In the genomic region with DNA sequence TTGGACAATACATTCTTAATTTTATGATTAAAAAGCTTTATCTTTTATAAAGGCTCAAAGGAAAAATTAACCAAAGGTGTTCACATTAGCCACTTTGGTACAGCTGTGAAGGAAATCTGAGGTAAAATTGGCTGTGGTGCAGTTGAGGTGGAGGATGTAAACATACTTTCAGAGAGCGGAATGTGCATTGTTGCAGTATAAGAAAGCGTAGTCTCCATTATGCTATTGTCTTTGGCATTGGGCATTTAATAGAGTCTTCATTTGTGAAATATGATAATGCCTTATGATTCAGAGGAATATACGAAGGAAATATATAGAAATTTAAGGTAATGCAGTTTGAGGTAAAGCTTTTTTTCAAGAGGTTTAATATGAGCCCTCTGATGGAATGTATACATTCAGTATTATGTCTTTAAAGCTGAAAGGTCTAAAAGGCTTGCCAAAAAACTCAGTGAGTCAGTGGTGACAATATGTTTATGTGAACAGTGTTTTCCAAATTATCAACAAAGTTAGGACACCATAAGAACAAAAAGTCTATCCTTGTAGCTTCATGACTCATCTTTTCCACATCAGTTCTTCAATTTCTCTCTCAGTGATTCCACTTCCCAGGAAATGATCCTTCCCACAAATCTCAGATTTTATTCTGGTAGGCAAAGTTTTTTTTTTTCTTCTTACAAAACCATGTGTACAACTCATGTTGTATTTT, we compare ENCODE assay signal across 12 cellular contexts. TPM values are rescaled to one million over a fixed set of nuclear protein-coding genes. Genes with fewer than 3 reads are reported as not detected.
DNase-seq lines count a peak whose midpoint lies in the region; ATAC-seq and TF ChIP-seq lines count a peak whose summit lies in the region.
"Had no signal": no experiment of that assay in that cellular context is flagged by ENCODE, and none has a peak within 500 bp of the region (broad histone marks: within the 10 kb centered on the region; RNA-seq: fewer than 3 reads in every experiment).

No MANE protein-coding gene starts in this region.

- H3K36me3 ChIP-seq in esophagus squamous epithelium (peaks cover 0 to 37% (median 0%) of the 10 kb centered on the region in 3 donors), ascending aorta (peaks cover 12 to 27% of the 10 kb centered on the region in 2 donors)
- H3K36me3 ChIP-seq in CD4-positive, alpha-beta memory T cell (ENCODE audit: insufficient read depth, low read length): no peaks in the 10 kb centered on the region

- H3K27me3 Mint-ChIP-seq in CD4-positive, alpha-beta memory T cell: no peaks in the 10 kb centered on the region

- H3K36me3 Mint-ChIP-seq in CD4-positive, alpha-beta memory T cell: peaks cover 25 to 32% of the 10 kb centered on the region in 2 donors

- H3K4me3 Mint-ChIP-seq in CD4-positive, alpha-beta memory T cell: no peak overlapping the region
- H3K4me3 Mint-ChIP-seq: neural progenitor cell had no signal

- TF ChIP-seq CTCF in esophagus squamous epithelium (IDR thresholded peaks at IDR 0.05): no peak
- no peak for TF ChIP-seq CTCF in retinal pigment epithelial cell (conservative IDR thresholded peaks at IDR 0.05; ENCODE audit: low read depth, low read length)
- TF ChIP-seq CTCF in ascending aorta (IDR thresholded peaks at IDR 0.05): no peak

- H3K27ac Mint-ChIP-seq in CD4-positive, alpha-beta memory T cell: no peak overlapping the region
- H3K27ac Mint-ChIP-seq: neural progenitor cell had no signal

- H3K9me3 Mint-ChIP-seq in CD4-positive, alpha-beta memory T cell: no peaks in the 10 kb centered on the region
- H3K9me3 Mint-ChIP-seq: neural progenitor cell had no signal

- H3K4me1 ChIP-seq in esophagus squamous epithelium (peaks cover 0 to 13% (median 5%) of the 10 kb centered on the region in 3 donors), ascending aorta (no peaks in the 10 kb centered on the region)
- no peaks in the 10 kb centered on the region for H3K4me1 ChIP-seq in CD4-positive, alpha-beta memory T cell (ENCODE audit: insufficient read depth, low read length)
- H3K4me1 ChIP-seq: neural progenitor cell had no signal

- intact Hi-C loops in esophagus squamous epithelium (cut with DNase I): no loop called here
- intact Hi-C loops in CD4-positive, alpha-beta memory T cell (cut with micrococcal nuclease): no loop called here
- intact Hi-C loops in ascending aorta (cut with DNase I): no loop called here

- CTCF ChIA-PET in CD4-positive, alpha-beta memory T cell (lab: Charles Lee; ENCODE audit: partially characterized antibody): no interaction called here

- WGBS in esophagus squamous epithelium, 2 donors: 75 to 79% methylated on average over 3 of the region's 3 CpGs

- H3K27me3 ChIP-seq in esophagus squamous epithelium (no peaks in the 10 kb centered on the region), ascending aorta (no peaks in the 10 kb centered on the region)
- no peaks in the 10 kb centered on the region for H3K27me3 ChIP-seq in CD4-positive, alpha-beta memory T cell (ENCODE audit: insufficient read depth, low read length)
- H3K27me3 ChIP-seq: cardiac muscle cell, neural progenitor cell had no signal

- POLR2A ChIA-PET in CD4-positive, alpha-beta memory T cell (lab: Charles Lee; ENCODE audit: partially characterized antibody): no interaction called here

- H3K27ac ChIP-seq in esophagus squamous epithelium (peak overlapping the region in 3 of 4 donors; percentile 11 to 23 (median 17)), ascending aorta (no peak overlapping the region)
- H3K27ac ChIP-seq in CD4-positive, alpha-beta memory T cell (ENCODE audit: low read depth, low read length): no peak overlapping the region
- H3K27ac ChIP-seq: cardiac muscle cell, neural progenitor cell had no signal

- no peak for TF ChIP-seq POLR2A in esophagus squamous epithelium (IDR thresholded peaks at IDR 0.05)

- H3K4me1 Mint-ChIP-seq in CD4-positive, alpha-beta memory T cell: no peaks in the 10 kb centered on the region
- H3K4me1 Mint-ChIP-seq: neural progenitor cell had no signal

- no peak for ATAC-seq in GM19023 (IDR thresholded peaks at IDR 0.05; ENCODE audit: unreplicated experiment)

- H3K4me3 ChIP-seq in esophagus squamous epithelium (no peak overlapping the region), retinal pigment epithelial cell (ENCODE audit: low read length) (no peak overlapping the region), ascending aorta (no peak overlapping the region)
- H3K4me3 ChIP-seq in CD4-positive, alpha-beta memory T cell (ENCODE audit: low read length in 2 of 2): no peak overlapping the region
- H3K4me3 ChIP-seq: cardiac muscle cell, neural progenitor cell had no signal

- peak; percentile 67 for DNase-seq in AG20443 (ENCODE audit: low spot score)
- peak; percentile 90 for DNase-seq in RKO (ENCODE audit: low spot score)
- DNase-seq in esophagus squamous epithelium (lab: John Stamatoyannopoulos, UW): no peak
- peak; percentile 21 for DNase-seq in retinal pigment epithelial cell (ENCODE audit: low read depth)
- DNase-seq in CD4-positive, alpha-beta memory T cell: no peak
- no peak for DNase-seq in GM19240 (ENCODE audit: insufficient read length, low spot score)
- no peak for DNase-seq in ascending aorta (ENCODE audit: low spot score in 2 of 2)
- DNase-seq: Calu3, SIG-M5 had no signal

- H3K9me3 ChIP-seq in esophagus squamous epithelium: no peaks in the 10 kb centered on the region
- H3K9me3 ChIP-seq in CD4-positive, alpha-beta memory T cell (ENCODE audit: control insufficient read depth in 1 of 2, low read length in 2 of 2): no peaks in the 10 kb centered on the region
- no peaks in the 10 kb centered on the region for H3K9me3 ChIP-seq in ascending aorta

RNA-seq across cellular contexts. Expression of gene DDR2, which starts 26.9 kb away (rescaled TPM):
- total RNA-seq in esophagus squamous epithelium (10 to 100 TPM in 2 of 4 donors, 1 to 10 TPM in 2; 1.5 to 88.1 (median 15.9) TPM), ascending aorta (77.9 TPM)
- under 1 TPM; 0.47 to 0.53 TPM for total RNA-seq in CD4-positive, alpha-beta memory T cell
- polyA plus RNA-seq in CD4-positive, alpha-beta memory T cell: under 1 TPM in 1 of 2 donors, not detected in 1; 0.18 TPM

RNA-seq across cellular contexts. Expression of gene UAP1, which starts 43.9 kb away (rescaled TPM):
- total RNA-seq in esophagus squamous epithelium: 10 to 100 TPM; 36.4 to 64.3 (median 49.3) TPM
- 10 to 100 TPM; 21.5 to 22.7 TPM for total RNA-seq in CD4-positive, alpha-beta memory T cell
- 10 to 100 TPM; 24.6 to 33.7 TPM for polyA plus RNA-seq in CD4-positive, alpha-beta memory T cell
- total RNA-seq in ascending aorta: 32.7 TPM

Comparison
In these comparisons a context has a peak if more than half of its experiments do, and no peak if none do; other contexts are left out.
1. DNase-seq: peak in AG20443 (single experiment), RKO (single experiment) and retinal pigment epithelial cell (single experiment); none in esophagus squamous epithelium (single experiment), CD4-positive, alpha-beta memory T cell (0 of 5), GM19240 (single experiment) and ascending aorta (0 of 2).
2. H3K27ac ChIP-seq: peak in esophagus squamous epithelium (3 of 4); none in CD4-positive, alpha-beta memory T cell (single experiment) and ascending aorta (0 of 2).